Comparison of ENCODE assay signal across 1 cellular context in the genomic region with DNA sequence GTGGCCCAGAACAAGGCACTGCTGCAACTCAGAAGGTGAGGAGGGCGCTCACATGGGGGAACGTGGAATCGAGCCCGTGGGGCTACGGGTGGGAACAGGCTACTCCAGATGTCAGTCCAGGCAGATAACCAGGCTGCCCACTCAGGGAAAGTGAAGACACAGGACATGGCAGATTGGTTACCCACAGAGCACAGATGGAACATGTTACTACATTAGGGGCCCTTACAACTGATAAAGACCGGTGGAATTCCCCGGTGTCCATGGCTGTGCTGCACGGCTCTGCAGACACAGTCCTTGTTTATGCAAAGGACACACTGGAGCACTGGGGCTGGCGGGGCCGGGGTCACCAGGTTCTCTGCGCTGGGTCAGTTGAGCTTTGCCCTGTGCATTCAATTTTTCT.
TF ChIP-seq lines count a peak whose summit lies in the region.

No MANE protein-coding gene starts in this region.

TF ChIP-seq in K562, 482 proteins besides CTCF, POLR2A, EP300 and RAD21 (continued from another document and continues in another):
- TF ChIP-seq MGA (IDR thresholded peaks at IDR 0.05): no peak
- TF ChIP-seq NFXL1 (CRISPR knock-in tag; IDR thresholded peaks at IDR 0.05): no peak
- TF ChIP-seq, protein P1, sequence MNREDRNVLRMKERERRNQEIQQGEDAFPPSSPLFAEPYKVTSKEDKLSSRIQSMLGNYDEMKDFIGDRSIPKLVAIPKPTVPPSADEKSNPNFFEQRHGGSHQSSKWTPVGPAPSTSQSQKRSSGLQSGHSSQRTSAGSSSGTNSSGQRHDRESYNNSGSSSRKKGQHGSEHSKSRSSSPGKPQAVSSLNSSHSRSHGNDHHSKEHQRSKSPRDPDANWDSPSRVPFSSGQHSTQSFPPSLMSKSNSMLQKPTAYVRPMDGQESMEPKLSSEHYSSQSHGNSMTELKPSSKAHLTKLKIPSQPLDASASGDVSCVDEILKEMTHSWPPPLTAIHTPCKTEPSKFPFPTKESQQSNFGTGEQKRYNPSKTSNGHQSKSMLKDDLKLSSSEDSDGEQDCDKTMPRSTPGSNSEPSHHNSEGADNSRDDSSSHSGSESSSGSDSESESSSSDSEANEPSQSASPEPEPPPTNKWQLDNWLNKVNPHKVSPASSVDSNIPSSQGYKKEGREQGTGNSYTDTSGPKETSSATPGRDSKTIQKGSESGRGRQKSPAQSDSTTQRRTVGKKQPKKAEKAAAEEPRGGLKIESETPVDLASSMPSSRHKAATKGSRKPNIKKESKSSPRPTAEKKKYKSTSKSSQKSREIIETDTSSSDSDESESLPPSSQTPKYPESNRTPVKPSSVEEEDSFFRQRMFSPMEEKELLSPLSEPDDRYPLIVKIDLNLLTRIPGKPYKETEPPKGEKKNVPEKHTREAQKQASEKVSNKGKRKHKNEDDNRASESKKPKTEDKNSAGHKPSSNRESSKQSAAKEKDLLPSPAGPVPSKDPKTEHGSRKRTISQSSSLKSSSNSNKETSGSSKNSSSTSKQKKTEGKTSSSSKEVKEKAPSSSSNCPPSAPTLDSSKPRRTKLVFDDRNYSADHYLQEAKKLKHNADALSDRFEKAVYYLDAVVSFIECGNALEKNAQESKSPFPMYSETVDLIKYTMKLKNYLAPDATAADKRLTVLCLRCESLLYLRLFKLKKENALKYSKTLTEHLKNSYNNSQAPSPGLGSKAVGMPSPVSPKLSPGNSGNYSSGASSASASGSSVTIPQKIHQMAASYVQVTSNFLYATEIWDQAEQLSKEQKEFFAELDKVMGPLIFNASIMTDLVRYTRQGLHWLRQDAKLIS (CRISPR knock-in tag; IDR thresholded peaks at IDR 0.05): no peak
- peak; percentile 29; the same call in 1 of the 2 replicates for TF ChIP-seq SMAD4 (CRISPR knock-in tag; conservative IDR thresholded peaks at IDR 0.05)
- TF ChIP-seq DDX20 (tag; IDR thresholded peaks at IDR 0.05; ENCODE audit: low read depth): no peak
- no peak for TF ChIP-seq THAP7 (CRISPR knock-in tag; IDR thresholded peaks at IDR 0.05)
- no peak for TF ChIP-seq PYGO2 (tag; IDR thresholded peaks at IDR 0.05)
- TF ChIP-seq ZNF146 (CRISPR knock-in tag; IDR thresholded peaks at IDR 0.05; ENCODE audit: unreplicated experiment): no peak
- TF ChIP-seq ZFX (CRISPR knock-in tag; IDR thresholded peaks at IDR 0.05): no peak
- TF ChIP-seq CBFA2T3 (IDR thresholded peaks at IDR 0.05): peak; percentile 62
- TF ChIP-seq ZNF707 (CRISPR knock-in tag; conservative IDR thresholded peaks at IDR 0.05): no peak
- TF ChIP-seq MCM3 (IDR thresholded peaks at IDR 0.05): no peak
- TF ChIP-seq CREB1 (IDR thresholded peaks at IDR 0.05): no peak
- TF ChIP-seq CREB1 (CRISPR knock-in tag; IDR thresholded peaks at IDR 0.05): no peak
- peak; percentile 31; the same call in 1 of the 2 replicates for TF ChIP-seq CXXC5 (CRISPR knock-in tag; IDR thresholded peaks at IDR 0.05)
- TF ChIP-seq MEF2D (tag; conservative IDR thresholded peaks at IDR 0.05; ENCODE audit: low read depth): no peak
- no peak for TF ChIP-seq PHF8 (IDR thresholded peaks at IDR 0.05; ENCODE audit: borderline replicate concordance, low read length)
- TF ChIP-seq FOSL1 (tag; conservative IDR thresholded peaks at IDR 0.05): no peak
- TF ChIP-seq HNRNPL (IDR thresholded peaks at IDR 0.05; ENCODE audit: low read depth, low read length): no peak
- TF ChIP-seq, protein P2, sequence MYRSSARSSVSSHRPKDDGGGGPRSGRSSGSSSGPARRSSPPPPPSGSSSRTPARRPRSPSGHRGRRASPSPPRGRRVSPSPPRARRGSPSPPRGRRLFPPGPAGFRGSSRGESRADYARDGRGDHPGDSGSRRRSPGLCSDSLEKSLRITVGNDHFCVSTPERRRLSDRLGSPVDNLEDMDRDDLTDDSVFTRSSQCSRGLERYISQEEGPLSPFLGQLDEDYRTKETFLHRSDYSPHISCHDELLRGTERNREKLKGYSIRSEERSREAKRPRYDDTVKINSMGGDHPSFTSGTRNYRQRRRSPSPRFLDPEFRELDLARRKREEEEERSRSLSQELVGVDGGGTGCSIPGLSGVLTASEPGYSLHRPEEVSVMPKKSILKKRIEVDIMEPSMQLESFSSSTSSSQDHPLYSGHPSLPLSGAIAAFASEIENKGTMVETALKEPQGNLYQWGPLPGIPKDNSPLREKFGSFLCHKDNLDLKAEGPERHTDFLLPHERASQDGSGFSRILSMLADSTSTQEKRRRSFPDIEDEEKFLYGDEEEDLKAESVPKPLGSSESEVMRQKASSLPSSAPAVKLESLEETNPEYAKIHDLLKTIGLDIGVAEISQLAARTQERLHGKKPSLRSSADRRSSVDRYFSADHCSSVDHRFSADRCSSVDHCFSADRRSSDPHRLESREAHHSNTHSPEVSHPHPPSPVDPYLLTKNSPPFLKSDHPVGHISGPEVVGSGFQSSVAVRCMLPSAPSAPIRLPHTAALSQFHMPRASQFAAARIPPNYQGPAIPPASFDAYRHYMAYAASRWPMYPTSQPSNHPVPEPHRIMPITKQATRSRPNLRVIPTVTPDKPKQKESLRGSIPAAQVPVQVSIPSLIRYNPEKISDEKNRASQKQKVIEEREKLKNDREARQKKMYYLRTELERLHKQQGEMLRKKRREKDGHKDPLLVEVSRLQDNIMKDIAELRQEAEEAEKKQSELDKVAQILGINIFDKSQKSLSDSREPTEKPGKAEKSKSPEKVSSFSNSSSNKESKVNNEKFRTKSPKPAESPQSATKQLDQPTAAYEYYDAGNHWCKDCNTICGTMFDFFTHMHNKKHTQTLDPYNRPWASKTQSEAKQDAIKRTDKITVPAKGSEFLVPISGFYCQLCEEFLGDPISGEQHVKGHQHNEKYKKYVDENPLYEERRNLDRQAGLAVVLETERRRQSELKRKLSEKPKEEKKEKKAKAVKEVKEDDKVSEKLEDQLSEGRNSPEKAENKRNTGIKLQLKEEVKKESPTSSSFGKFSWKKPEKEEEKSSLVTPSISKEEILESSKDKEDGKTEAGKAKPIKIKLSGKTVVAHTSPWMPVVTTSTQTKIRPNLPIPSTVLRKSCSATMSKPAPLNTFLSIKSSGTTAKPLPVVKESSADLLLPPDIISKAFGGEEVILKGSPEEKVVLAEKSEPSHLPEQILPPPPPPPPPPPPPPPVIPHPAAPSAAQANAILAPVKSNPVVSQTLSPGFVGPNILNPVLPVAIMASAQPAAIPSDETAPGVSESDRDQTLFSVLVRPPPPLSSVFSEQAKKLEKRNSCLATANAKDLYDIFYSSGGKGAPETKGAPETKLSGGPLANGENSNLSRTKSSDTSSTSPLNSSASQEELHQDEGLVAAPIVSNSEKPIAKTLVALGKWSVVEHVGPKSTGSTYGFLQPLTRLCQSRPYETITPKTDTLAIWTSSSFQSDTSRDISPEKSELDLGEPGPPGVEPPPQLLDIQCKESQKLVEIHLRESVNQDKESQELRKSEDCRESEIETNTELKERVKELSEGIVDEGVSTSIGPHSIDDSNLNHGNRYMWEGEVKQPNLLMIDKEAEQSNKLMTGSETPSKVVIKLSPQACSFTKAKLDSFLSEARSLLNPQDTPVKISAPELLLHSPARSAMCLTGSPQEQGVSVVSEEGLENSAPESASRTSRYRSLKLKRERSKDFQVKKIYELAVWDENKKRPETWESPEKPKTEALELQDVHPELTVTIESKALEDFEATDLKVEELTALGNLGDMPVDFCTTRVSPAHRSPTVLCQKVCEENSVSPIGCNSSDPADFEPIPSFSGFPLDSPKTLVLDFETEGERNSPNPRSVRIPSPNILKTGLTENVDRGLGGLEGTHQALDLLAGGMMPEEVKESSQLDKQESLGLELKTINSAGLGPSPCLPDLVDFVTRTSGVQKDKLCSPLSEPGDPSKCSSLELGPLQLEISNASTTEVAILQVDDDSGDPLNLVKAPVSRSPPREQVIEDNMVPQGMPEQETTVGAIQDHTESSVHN (IDR thresholded peaks at IDR 0.05; ENCODE audit: borderline replicate concordance in 1 of 2, low read depth in 1 of 2): no peak
- TF ChIP-seq SRSF1 (IDR thresholded peaks at IDR 0.05; ENCODE audit: low read depth, low read length): no peak
- TF ChIP-seq CREB3 (tag; conservative IDR thresholded peaks at IDR 0.05; ENCODE audit: low read depth): no peak
- 0 out of 2 replicates have a peak, but pooled peaks have one; percentile 9 for TF ChIP-seq TEAD4 (IDR thresholded peaks at IDR 0.05; ENCODE audit: low read length)
- TF ChIP-seq TEAD4 (CRISPR knock-in tag; IDR thresholded peaks at IDR 0.05; ENCODE audit: borderline replicate concordance): no peak
